Comparison of ENCODE assay signal across 31 cellular contexts in the genomic region with DNA sequence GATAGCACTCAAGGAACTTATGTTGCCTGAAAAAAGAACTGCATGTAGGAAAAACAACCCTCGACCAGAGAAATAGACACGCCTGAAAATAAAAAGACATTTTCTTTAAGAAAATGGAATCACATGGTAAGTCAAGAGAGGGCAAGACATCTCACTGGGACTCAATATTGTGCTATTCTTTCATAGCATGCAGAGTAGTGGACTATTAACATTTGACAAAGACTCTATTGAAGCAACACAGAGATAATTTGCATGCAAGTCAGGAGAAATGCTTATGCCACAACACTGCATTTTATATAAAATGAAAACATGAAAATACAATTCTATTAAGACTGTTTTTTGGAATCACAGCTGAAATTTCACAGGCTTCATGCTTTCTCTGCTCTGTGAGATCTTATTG.
"Had no signal": no experiment of that assay in that cellular context is flagged by ENCODE, and none has a peak within 500 bp of the region (broad histone marks: within the 10 kb centered on the region; RNA-seq: fewer than 3 reads in every experiment).

No MANE protein-coding gene starts in this region.

- H3K4me1 ChIP-seq: adrenal gland, ascending aorta, esophagus muscularis mucosa, foreskin keratinocyte, left ventricle myocardium inferior, prostate gland, sigmoid colon, suprapubic skin, tibial artery, upper lobe of right lung had no signal

- H3K4me3 ChIP-seq: adrenal gland, ascending aorta, esophagus muscularis mucosa, left ventricle myocardium inferior, lung, ovary, prostate gland, sigmoid colon, smooth muscle cell, suprapubic skin, tibial artery, upper lobe of right lung had no signal

- DNase-seq: activated CD4-positive, alpha-beta T cell treated with anti-CD3 and anti-CD28 coated beads for 48 hours; activated CD4-positive, alpha-beta T cell treated with anti-CD3 and anti-CD28 coated beads, Interleukin-2, amount 50 U/mL, for 48 hours; activated CD8-positive, alpha-beta memory T cell treated with anti-CD3 and anti-CD28 coated beads, Interleukin-2, amount 50 U/mL, for 4 hours; activated effector memory CD4-positive, alpha-beta T cell treated with anti-CD3 and anti-CD28 coated beads, Interleukin-2, amount 50 U/mL, for 16 hours; activated naive CD4-positive, alpha-beta T cell treated with anti-CD3 and anti-CD28 coated beads for 36 hours; activated naive CD8-positive, alpha-beta T cell treated with anti-CD3 and anti-CD28 coated beads for 36 hours; activated T-cell treated with anti-CD3 and anti-CD28 coated beads, Interleukin-2, amount 50 U/mL, for 1 hour; adrenal gland; cortex of kidney; foreskin keratinocyte; glutamatergic neuron; islet precursor cell; left ventricle myocardium inferior; naive B cell; ovary; sigmoid colon; stimulated activated CD4-positive, alpha-beta T cell treated with anti-CD3 and anti-CD28 coated beads, Interleukin-1b, Interleukin-23, amount 100 ng/mL, for 48 hours; stimulated activated CD4-positive, alpha-beta T cell treated with anti-CD3 and anti-CD28 coated beads, Interleukin-4, amount 100 ng/mL, for 4 hours; stimulated activated CD8-positive, alpha-beta memory T cell treated with anti-CD3 and anti-CD28 coated beads, Interleukin-4, amount 100 ng/mL, for 48 hours; stimulated activated naive CD8-positive, alpha-beta T cell treated with anti-CD3 and anti-CD28 coated beads, Interleukin-15, amount 100 ng/mL, for 72 hours; T-helper 9 cell; tibial artery; upper lobe of right lung had no signal

- H3K27ac ChIP-seq: adrenal gland, ascending aorta, esophagus muscularis mucosa, foreskin keratinocyte, left ventricle myocardium inferior, ovary, prostate gland, sigmoid colon, suprapubic skin, tibial artery, upper lobe of right lung, VCaP had no signal

- FAIRE-seq: TTC549 had no signal

- H3K36me3 ChIP-seq: adrenal gland, ascending aorta, esophagus muscularis mucosa, left ventricle myocardium inferior, ovary, prostate gland, sigmoid colon, suprapubic skin, tibial artery, upper lobe of right lung had no signal

- H3K27me3 ChIP-seq: adrenal gland, ascending aorta, esophagus muscularis mucosa, foreskin keratinocyte, ovary, sigmoid colon, suprapubic skin, tibial artery, upper lobe of right lung had no signal

- H3K9me3 ChIP-seq: adrenal gland, ascending aorta, esophagus muscularis mucosa, left ventricle myocardium inferior, ovary, prostate gland, sigmoid colon, suprapubic skin, tibial artery, upper lobe of right lung had no signal
